In genomic region chr5:56123531-56124243, GRCh38 we compare ENCODE assay signal across 8 cellular contexts.
A peak's percentile ranks its signal among the peaks of the same experiment; 100 is the strongest.
DNase-seq lines count a peak whose midpoint lies in the region; ATAC-seq, FAIRE-seq and TF ChIP-seq lines count a peak whose summit lies in the region.

No MANE protein-coding gene starts in this region.

- H3K27ac ChIP-seq in CD8-positive, alpha-beta T cell (ENCODE audit: low read depth, low read length) = no peak overlapping the region

- POLR2A ChIA-PET in CD8-positive, alpha-beta T cell (lab: Charles Lee) = no interaction called here

- TF ChIP-seq CTCF in epithelial cell of proximal tubule (conservative IDR thresholded peaks at IDR 0.05; ENCODE audit: low read depth, low read length) = no peak
- TF ChIP-seq CTCF in nephron (IDR thresholded peaks at IDR 0.05; ENCODE audit: unreplicated experiment in 3 of 3) = no peak
- no peak for TF ChIP-seq CTCF in GM20000 (IDR thresholded peaks at IDR 0.05; ENCODE audit: extremely low read depth, missing control alignments)
- TF ChIP-seq CTCF in CD8-positive, alpha-beta T cell (IDR thresholded peaks at IDR 0.05) = no peak

- H3K27me3 Mint-ChIP-seq in nephron (ENCODE audit: low read depth) = no peaks in the 10 kb centered on the region
- H3K27me3 Mint-ChIP-seq in CD8-positive, alpha-beta T cell (ENCODE audit: low read depth) = no peaks in the 10 kb centered on the region

- H3K9me3 Mint-ChIP-seq in nephron = no peaks in the 10 kb centered on the region
- no peaks in the 10 kb centered on the region for H3K9me3 Mint-ChIP-seq in CD8-positive, alpha-beta T cell

- ATAC-seq in CD8-positive, alpha-beta T cell = no peak

- H3K36me3 ChIP-seq in NT2/D1 (ENCODE audit: insufficient read depth, insufficient read length, low read length) = no peaks in the 10 kb centered on the region
- no peaks in the 10 kb centered on the region for H3K36me3 ChIP-seq in CD8-positive, alpha-beta T cell (ENCODE audit: insufficient read depth, low read length)

- no peak overlapping the region for H3K9ac ChIP-seq in NT2/D1 (ENCODE audit: insufficient read length, low read depth)

- H3K4me1 ChIP-seq in NT2/D1 (ENCODE audit: insufficient read depth, insufficient read length) = no peaks in the 10 kb centered on the region
- H3K4me1 ChIP-seq in CD8-positive, alpha-beta T cell (ENCODE audit: insufficient read depth, low read length) = peaks cover 24% of the 10 kb centered on the region

- H3K27ac Mint-ChIP-seq in nephron = peak overlapping the region; percentile 73 to 95 (median 87)
- H3K27ac Mint-ChIP-seq in CD8-positive, alpha-beta T cell = no peak overlapping the region

- H3K4me1 Mint-ChIP-seq in nephron = peaks cover 21% of the 10 kb centered on the region
- peaks cover 29% of the 10 kb centered on the region for H3K4me1 Mint-ChIP-seq in CD8-positive, alpha-beta T cell (ENCODE audit: low read depth)

- H3K4me3 Mint-ChIP-seq in nephron = peak overlapping the region in 1 of 3 experiments; percentile 20
- no peak overlapping the region for H3K4me3 Mint-ChIP-seq in CD8-positive, alpha-beta T cell

- CTCF ChIA-PET in CD8-positive, alpha-beta T cell (lab: Charles Lee) = interaction anchor here (1.3 kb wide), 1 partner anchor 24 kb away, joined by 3 read pairs; no protein-coding TSS in a partner anchor

- intact Hi-C loops in CD8-positive, alpha-beta T cell (cut with DNase I, micrococcal nuclease) = no loop called here

- FAIRE-seq in GM12891 (lab: Jason Lieb, UNC) = no peak

- DNase-seq in Daoy (ENCODE audit: low read depth) = peak; percentile 100
- DNase-seq in NT2/D1 (ENCODE audit: low read depth, low spot score) = peak; percentile 47
- DNase-seq in epithelial cell of proximal tubule (ENCODE audit: low read depth) = peak; percentile 94
- no peak for DNase-seq in GM20000 (ENCODE audit: low spot score)
- DNase-seq in GM12891 (ENCODE audit: insufficient read length, low spot score) = no peak
- no peak for DNase-seq in SKM-1 (lab: John Stamatoyannopoulos, UW; ENCODE audit: unreplicated experiment)
- no peak for DNase-seq in CD8-positive, alpha-beta T cell

- H3K27me3 ChIP-seq in NT2/D1 (ENCODE audit: insufficient read depth, insufficient read length) = no peaks in the 10 kb centered on the region
- no peaks in the 10 kb centered on the region for H3K27me3 ChIP-seq in CD8-positive, alpha-beta T cell (ENCODE audit: insufficient read depth, low read length)

- no peak overlapping the region for H3K4me3 ChIP-seq in NT2/D1 (ENCODE audit: insufficient read length, low read depth)
- no peak overlapping the region for H3K4me3 ChIP-seq in epithelial cell of proximal tubule (ENCODE audit: low read depth, low read length)
- no peak overlapping the region for H3K4me3 ChIP-seq in CD8-positive, alpha-beta T cell (ENCODE audit: low read depth, low read length)

- H3K9me3 ChIP-seq in NT2/D1 (ENCODE audit: insufficient read depth, low read length) = 0 out of 2 replicates have a peak, but pooled peaks cover 8% of the 10 kb centered on the region
- no peaks in the 10 kb centered on the region for H3K9me3 ChIP-seq in CD8-positive, alpha-beta T cell (ENCODE audit: low read length)

- no peak for TF ChIP-seq POLR2A in GM12891 (IDR thresholded peaks at IDR 0.05; ENCODE audit: low read depth, low read length)

- H3K36me3 Mint-ChIP-seq in nephron (ENCODE audit: low read depth) = no peaks in the 10 kb centered on the region
- H3K36me3 Mint-ChIP-seq in CD8-positive, alpha-beta T cell = no peaks in the 10 kb centered on the region

TF ChIP-seq in GM12891, 5 proteins besides CTCF, POLR2A, EP300 and RAD21:
- TF ChIP-seq TAF1 (IDR thresholded peaks at IDR 0.05; ENCODE audit: low read depth, low read length) (no peak), PAX5 (IDR thresholded peaks at IDR 0.05; ENCODE audit: insufficient read depth, low read length, severe bottlenecking) (no peak), POU2F2 (IDR thresholded peaks at IDR 0.05; ENCODE audit: low read depth, low read length) (no peak), POLR2AphosphoS5 (IDR thresholded peaks at IDR 0.05; ENCODE audit: low read depth, low read length) (no peak), SPI1 (IDR thresholded peaks at IDR 0.05; ENCODE audit: low read depth, low read length) (no peak)

Comparison
In these comparisons a context has a peak if more than half of its experiments do, and no peak if none do; other contexts are left out.
1. DNase-seq: peak in Daoy (single experiment), NT2/D1 (single experiment) and epithelial cell of proximal tubule (single experiment); none in GM20000 (single experiment), GM12891 (single experiment), SKM-1 (single experiment) and CD8-positive, alpha-beta T cell (0 of 7).